Comparison of ENCODE assay signal across 8 cellular contexts in the genomic region with DNA sequence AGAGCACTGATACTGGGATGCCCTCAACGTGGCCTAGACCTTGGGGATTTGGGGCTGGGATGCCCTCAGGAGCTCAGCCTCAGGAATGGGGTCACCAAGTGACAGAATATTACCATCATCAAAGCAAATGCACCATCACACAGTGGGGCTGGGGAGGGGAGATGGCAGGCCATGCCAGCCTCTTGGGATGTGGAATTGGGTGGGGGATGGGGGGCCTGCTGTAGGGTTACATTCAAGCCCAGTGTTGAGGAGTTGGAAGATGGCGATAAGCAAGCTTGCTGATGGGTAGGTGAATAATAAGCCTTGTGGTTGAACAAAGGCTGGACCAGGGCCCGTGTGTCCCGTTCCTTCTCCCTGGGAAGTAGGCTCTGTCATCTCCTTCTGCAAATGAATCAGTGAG.
"Had no signal": no experiment of that assay in that cellular context is flagged by ENCODE, and none has a peak within 500 bp of the region (broad histone marks: within the 10 kb centered on the region; RNA-seq: fewer than 3 reads in every experiment).

No MANE protein-coding gene starts in this region.

- ATAC-seq: HCT116, HepG2 had no signal

- H3K4me3 ChIP-seq: GM23248, HAP-1 had no signal

- H3K36me3 ChIP-seq: HAP-1 had no signal

- H3K9me3 ChIP-seq: HAP-1 had no signal

- H3K9ac ChIP-seq: GM23248 had no signal

- DNase-seq: GM23248, GOT3, H7, HFFc6, KBM-7 had no signal

- H2AFZ ChIP-seq: GM23248 had no signal

- H3K27ac ChIP-seq: GM23248 had no signal

- H3K4me1 ChIP-seq: HAP-1 had no signal
